In the genomic region with DNA sequence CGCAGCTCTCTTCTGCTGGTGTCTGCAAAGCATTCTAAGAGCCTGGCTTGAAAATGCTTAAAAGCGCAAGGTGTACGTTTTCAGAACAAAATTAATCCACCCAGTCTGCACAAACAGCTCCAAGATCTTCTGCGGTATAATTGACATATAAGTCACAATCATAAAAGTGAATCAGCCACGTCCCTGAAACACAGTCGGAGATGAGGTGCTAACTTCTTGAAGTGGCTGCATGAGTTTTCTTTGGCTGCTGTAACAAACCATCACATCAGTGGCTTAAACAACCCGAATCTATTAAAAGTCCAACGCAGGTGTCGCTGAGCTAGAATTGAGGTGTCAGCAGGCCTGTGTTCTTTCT, we compare ENCODE assay signal across 1 cellular context.
TF ChIP-seq lines count a peak whose summit lies in the region.

No MANE protein-coding gene starts in this region.

TF ChIP-seq in HepG2, 621 proteins besides CTCF, POLR2A, EP300 and RAD21:
- TF ChIP-seq, protein P1, sequence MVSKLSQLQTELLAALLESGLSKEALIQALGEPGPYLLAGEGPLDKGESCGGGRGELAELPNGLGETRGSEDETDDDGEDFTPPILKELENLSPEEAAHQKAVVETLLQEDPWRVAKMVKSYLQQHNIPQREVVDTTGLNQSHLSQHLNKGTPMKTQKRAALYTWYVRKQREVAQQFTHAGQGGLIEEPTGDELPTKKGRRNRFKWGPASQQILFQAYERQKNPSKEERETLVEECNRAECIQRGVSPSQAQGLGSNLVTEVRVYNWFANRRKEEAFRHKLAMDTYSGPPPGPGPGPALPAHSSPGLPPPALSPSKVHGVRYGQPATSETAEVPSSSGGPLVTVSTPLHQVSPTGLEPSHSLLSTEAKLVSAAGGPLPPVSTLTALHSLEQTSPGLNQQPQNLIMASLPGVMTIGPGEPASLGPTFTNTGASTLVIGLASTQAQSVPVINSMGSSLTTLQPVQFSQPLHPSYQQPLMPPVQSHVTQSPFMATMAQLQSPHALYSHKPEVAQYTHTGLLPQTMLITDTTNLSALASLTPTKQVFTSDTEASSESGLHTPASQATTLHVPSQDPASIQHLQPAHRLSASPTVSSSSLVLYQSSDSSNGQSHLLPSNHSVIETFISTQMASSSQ (IDR thresholded peaks at IDR 0.05; ENCODE audit: low read depth) = no peak
- TF ChIP-seq, protein P1 (CRISPR knock-in tag; IDR thresholded peaks at IDR 0.05; ENCODE audit: borderline replicate concordance) = no peak
- peak; percentile 11 to 34; a peak in 2 of 4 replicates for TF ChIP-seq MAFK (conservative IDR thresholded peaks at IDR 0.05 in 1 of 2, IDR thresholded peaks at IDR 0.05 in 1 of 2; ENCODE audit: low read length in 2 of 2)
